16 cellular contexts compared by ENCODE assay signal in genomic region chr22:31739795-31740201, GRCh38. TPM values are rescaled to one million over a fixed set of nuclear protein-coding genes. Genes with fewer than 3 reads are reported as not detected.
DNase-seq lines count a peak whose midpoint lies in the region; ATAC-seq and TF ChIP-seq lines count a peak whose summit lies in the region.
"Had no signal": no experiment of that assay in that cellular context is flagged by ENCODE, and none has a peak within 500 bp of the region (broad histone marks: within the 10 kb centered on the region; RNA-seq: fewer than 3 reads in every experiment).

No MANE protein-coding gene starts in this region.

- H4K20me1 ChIP-seq in neural progenitor cell (ENCODE audit: low read depth) = peaks cover 95% of the 10 kb centered on the region

- no peak overlapping the region for H3K4me3 Mint-ChIP-seq in CD4-positive, CD25-positive, alpha-beta regulatory T cell
- no peak overlapping the region for H3K4me3 Mint-ChIP-seq in neural progenitor cell
- H3K4me3 Mint-ChIP-seq in WTC11 = no peak overlapping the region
- H3K4me3 Mint-ChIP-seq: activated B cell treated with CpG ODN at 0.5 μM for 24 hours; activated CD8-positive, alpha-beta memory T cell treated with anti-CD3 and anti-CD28 coated beads, Interleukin-2, amount 10 ng/mL, durations not matched to agents 7 days and 5 days; neural crest cell had no signal

- H3K4me3 ChIP-seq in CD4-positive, CD25-positive, alpha-beta regulatory T cell (ENCODE audit: low read depth, low read length) = no peak overlapping the region
- H3K4me3 ChIP-seq in gastroesophageal sphincter (no peak overlapping the region), neural progenitor cell (no peak overlapping the region), vagina (no peak overlapping the region)
- H3K4me3 ChIP-seq: sigmoid colon had no signal

- peak overlapping the region; percentile 42 for H3K9ac ChIP-seq in neural progenitor cell

- POLR2A ChIA-PET in WTC11 (lab: Charles Lee) = no interaction called here

- intact Hi-C loops in vagina (cut with DNase I) = no loop called here

- CTCF ChIA-PET in WTC11 (lab: Charles Lee) = interaction anchor here (1.3 kb wide), 1 partner anchor 74 kb away, joined by 4 read pairs; no protein-coding TSS in a partner anchor

- H3F3A ChIP-seq in neural progenitor cell (ENCODE audit: low read depth) = peaks cover 10% of the 10 kb centered on the region

- WGBS in gastroesophageal sphincter (ENCODE audit: low coverage in 1 of 2), 2 donors = 24 to 60% methylated on average over 2 of the region's 2 CpGs

- ATAC-seq in CD4-positive, CD25-positive, alpha-beta regulatory T cell (ENCODE audit: low read depth in 2 of 2) = no peak
- ATAC-seq in gastroesophageal sphincter (peak; percentile 53), WTC11 (no peak)
- ATAC-seq: activated CD8-positive, alpha-beta memory T cell treated with anti-CD3 and anti-CD28 coated beads, Interleukin-2, amount 10 ng/mL, durations not matched to agents 7 days and 5 days had no signal

- no peaks in the 10 kb centered on the region for H3K9me3 ChIP-seq in CD4-positive, CD25-positive, alpha-beta regulatory T cell (ENCODE audit: control insufficient read depth in 2 of 2, low read length in 2 of 2)
- H3K9me3 ChIP-seq in gastroesophageal sphincter (no peaks in the 10 kb centered on the region), neural progenitor cell (ENCODE audit: low read depth) (no peaks in the 10 kb centered on the region), vagina (no peaks in the 10 kb centered on the region)
- H3K9me3 ChIP-seq: sigmoid colon had no signal

- H3K27me3 Mint-ChIP-seq in CD4-positive, CD25-positive, alpha-beta regulatory T cell = no peaks in the 10 kb centered on the region
- H3K27me3 Mint-ChIP-seq in neural progenitor cell (ENCODE audit: insufficient read depth, low read depth) (no peaks in the 10 kb centered on the region), WTC11 (ENCODE audit: low read depth) (no peaks in the 10 kb centered on the region)
- H3K27me3 Mint-ChIP-seq: activated B cell treated with CpG ODN at 0.5 μM for 24 hours; activated CD8-positive, alpha-beta memory T cell treated with anti-CD3 and anti-CD28 coated beads, Interleukin-2, amount 10 ng/mL, durations not matched to agents 7 days and 5 days had no signal

- H3K79me2 ChIP-seq in neural progenitor cell (ENCODE audit: low read depth) = peaks cover 100% of the 10 kb centered on the region

- H3K36me3 Mint-ChIP-seq in CD4-positive, CD25-positive, alpha-beta regulatory T cell = peaks cover 27% of the 10 kb centered on the region
- H3K36me3 Mint-ChIP-seq in neural progenitor cell (peaks cover 21% of the 10 kb centered on the region), WTC11 (peaks cover 39% of the 10 kb centered on the region)

- TF ChIP-seq POLR2A in gastroesophageal sphincter (IDR thresholded peaks at IDR 0.05) (no peak), vagina (IDR thresholded peaks at IDR 0.05) (no peak)

- DNase-seq in CD4-positive, CD25-positive, alpha-beta regulatory T cell = no peak
- DNase-seq in NCI-H2029 treated with DMSO at 0.1 percent for 48 hours (lab: John Stamatoyannopoulos, UW) (peak; percentile 27), neural progenitor cell (ENCODE audit: low spot score) (no peak), WTC11 (ENCODE audit: low spot score) (no peak), vagina (ENCODE audit: extremely low spot score in 2 of 2) (no peak)
- no peak for DNase-seq in activated CD8-positive, alpha-beta memory T cell treated with anti-CD3 and anti-CD28 coated beads, Interleukin-2, amount 50 U/mL, for 48 hours
- DNase-seq: activated B cell treated with CpG ODN at 0.5 μM for 24 hours; activated CD8-positive, alpha-beta memory T cell treated with anti-CD3 and anti-CD28 coated beads, Interleukin-2, amount 10 ng/mL, durations not matched to agents 7 days and 5 days; activated naive CD4-positive, alpha-beta T cell; HCEC 1CT; mesendoderm; SHP77; sigmoid colon; stimulated activated CD4-positive, alpha-beta T cell treated with anti-CD3 and anti-CD28 coated beads, Interleukin-1b, Interleukin-23, amount 100 ng/mL, for 48 hours had no signal

- H3K27me3 ChIP-seq in CD4-positive, CD25-positive, alpha-beta regulatory T cell (ENCODE audit: control insufficient read depth, insufficient read depth, low read length) = no peaks in the 10 kb centered on the region
- no peaks in the 10 kb centered on the region for H3K27me3 ChIP-seq in gastroesophageal sphincter
- no peaks in the 10 kb centered on the region for H3K27me3 ChIP-seq in neural progenitor cell
- H3K27me3 ChIP-seq in vagina = no peaks in the 10 kb centered on the region
- H3K27me3 ChIP-seq: sigmoid colon had no signal

- TF ChIP-seq EP300 in gastroesophageal sphincter (IDR thresholded peaks at IDR 0.05) = no peak

- no peak overlapping the region for H3K27ac ChIP-seq in CD4-positive, CD25-positive, alpha-beta regulatory T cell (ENCODE audit: insufficient read depth, low read length, poor library complexity, severe bottlenecking)
- H3K27ac ChIP-seq in gastroesophageal sphincter (peak overlapping the region in 3 of 4 donors; percentile 23 to 43 (median 41)), neural progenitor cell (peak overlapping the region; percentile 38), vagina (no peak overlapping the region)
- H3K27ac ChIP-seq: sigmoid colon had no signal

- no peak overlapping the region for H3K4me2 ChIP-seq in neural progenitor cell

- no peak overlapping the region for H2AFZ ChIP-seq in neural progenitor cell (replicated peaks)

- H3K36me3 ChIP-seq in CD4-positive, CD25-positive, alpha-beta regulatory T cell (ENCODE audit: control insufficient read depth, insufficient read depth, low read length) = peaks cover 25% of the 10 kb centered on the region
- H3K36me3 ChIP-seq in gastroesophageal sphincter = peaks cover 0 to 42% of the 10 kb centered on the region in 2 donors
- no peaks in the 10 kb centered on the region for H3K36me3 ChIP-seq in neural progenitor cell
- H3K36me3 ChIP-seq in vagina = peaks cover 0 to 5% of the 10 kb centered on the region in 2 donors

- peaks cover 26 to 67% (median 43%) of the 10 kb centered on the region in 4 donors for H3K4me1 Mint-ChIP-seq in CD4-positive, CD25-positive, alpha-beta regulatory T cell
- H3K4me1 Mint-ChIP-seq in neural progenitor cell = peaks cover 4% of the 10 kb centered on the region
- H3K4me1 Mint-ChIP-seq in WTC11 = no peaks in the 10 kb centered on the region

- H3K9me3 Mint-ChIP-seq in CD4-positive, CD25-positive, alpha-beta regulatory T cell = no peaks in the 10 kb centered on the region
- H3K9me3 Mint-ChIP-seq in neural progenitor cell = no peaks in the 10 kb centered on the region
- no peaks in the 10 kb centered on the region for H3K9me3 Mint-ChIP-seq in WTC11
- H3K9me3 Mint-ChIP-seq: activated B cell treated with CpG ODN at 0.5 μM for 24 hours, neural crest cell had no signal

- H3K4me1 ChIP-seq in CD4-positive, CD25-positive, alpha-beta regulatory T cell (ENCODE audit: control insufficient read depth, insufficient read depth, low read length, poor library complexity, severe bottlenecking) = peaks cover 11% of the 10 kb centered on the region
- peaks cover 0 to 32% (median 7%) of the 10 kb centered on the region in 3 donors for H3K4me1 ChIP-seq in gastroesophageal sphincter
- H3K4me1 ChIP-seq in neural progenitor cell = no peaks in the 10 kb centered on the region
- peaks cover 8% of the 10 kb centered on the region for H3K4me1 ChIP-seq in vagina

- peak overlapping the region in 2 of 3 donors; percentile 43 to 91 for H3K27ac Mint-ChIP-seq in CD4-positive, CD25-positive, alpha-beta regulatory T cell
- H3K27ac Mint-ChIP-seq in neural progenitor cell (no peak overlapping the region), WTC11 (no peak overlapping the region; the same call in 1 of the 2 replicates)
- H3K27ac Mint-ChIP-seq: activated B cell treated with CpG ODN at 0.5 μM for 24 hours; activated CD8-positive, alpha-beta memory T cell treated with anti-CD3 and anti-CD28 coated beads, Interleukin-2, amount 10 ng/mL, durations not matched to agents 7 days and 5 days had no signal

- no peak for TF ChIP-seq CTCF in gastroesophageal sphincter (IDR thresholded peaks at IDR 0.05)
- TF ChIP-seq CTCF in neural progenitor cell (IDR thresholded peaks at IDR 0.05) = no peak
- TF ChIP-seq CTCF in WTC11 (IDR thresholded peaks at IDR 0.05) = no peak
- TF ChIP-seq CTCF in vagina (IDR thresholded peaks at IDR 0.05) = no peak

TF ChIP-seq in WTC11, 78 proteins besides CTCF, POLR2A, EP300 and RAD21 (continues in another document):
- TF ChIP-seq, protein P1, sequence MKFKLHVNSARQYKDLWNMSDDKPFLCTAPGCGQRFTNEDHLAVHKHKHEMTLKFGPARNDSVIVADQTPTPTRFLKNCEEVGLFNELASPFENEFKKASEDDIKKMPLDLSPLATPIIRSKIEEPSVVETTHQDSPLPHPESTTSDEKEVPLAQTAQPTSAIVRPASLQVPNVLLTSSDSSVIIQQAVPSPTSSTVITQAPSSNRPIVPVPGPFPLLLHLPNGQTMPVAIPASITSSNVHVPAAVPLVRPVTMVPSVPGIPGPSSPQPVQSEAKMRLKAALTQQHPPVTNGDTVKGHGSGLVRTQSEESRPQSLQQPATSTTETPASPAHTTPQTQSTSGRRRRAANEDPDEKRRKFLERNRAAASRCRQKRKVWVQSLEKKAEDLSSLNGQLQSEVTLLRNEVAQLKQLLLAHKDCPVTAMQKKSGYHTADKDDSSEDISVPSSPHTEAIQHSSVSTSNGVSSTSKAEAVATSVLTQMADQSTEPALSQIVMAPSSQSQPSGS (CRISPR knock-in tag; IDR thresholded peaks at IDR 0.05; ENCODE audit: borderline replicate concordance, low read depth) = no peak
- TF ChIP-seq ZNF671 (CRISPR knock-in tag; IDR thresholded peaks at IDR 0.05) = no peak
- no peak for TF ChIP-seq ZNF138 (CRISPR knock-in tag; conservative IDR thresholded peaks at IDR 0.05)

RNA-seq across cellular contexts. Expression of gene PRR14L, which starts 10.1 kb away (rescaled TPM):
- total RNA-seq in CD4-positive, CD25-positive, alpha-beta regulatory T cell = 48.1 TPM
- 10 to 100 TPM; 12.0 to 34.2 (median 21.0) TPM for polyA plus RNA-seq in CD4-positive, CD25-positive, alpha-beta regulatory T cell
- total RNA-seq in gastroesophageal sphincter = 10 to 100 TPM; 16.0 to 24.5 (median 19.0) TPM
- 60.1 and 74.2 TPM in 2 replicates for total RNA-seq in neural progenitor cell (ENCODE audit: low replicate concordance)
- total RNA-seq in WTC11 (2021) = 84.7 to 90.1 TPM (median 89.3 TPM) in 3 replicates
- total RNA-seq in vagina = 37.3 TPM

RNA-seq across cellular contexts. Expression of gene DEPDC5, which starts 14.0 kb away (rescaled TPM):
- 57.6 TPM for total RNA-seq in CD4-positive, CD25-positive, alpha-beta regulatory T cell
- polyA plus RNA-seq in CD4-positive, CD25-positive, alpha-beta regulatory T cell = 10 to 100 TPM in 1 of 4 donors, 1 to 10 TPM in 3; 4.1 to 14.5 (median 9.0) TPM
- total RNA-seq in gastroesophageal sphincter (10 to 100 TPM; 10.5 to 27.9 (median 16.0) TPM), neural progenitor cell (ENCODE audit: low replicate concordance) (18.3 and 37.1 TPM in 2 replicates), WTC11 (2021) (26.4 to 40.5 TPM (median 33.4 TPM) in 3 replicates), vagina (28.7 TPM)

Comparison
In these comparisons a context has a peak if more than half of its experiments do, and no peak if none do; other contexts are left out.
1. H3K27ac ChIP-seq: peak in gastroesophageal sphincter (3 of 4) and neural progenitor cell (single experiment); none in CD4-positive, CD25-positive, alpha-beta regulatory T cell (single experiment) and vagina (single experiment).
2. H3K27ac Mint-ChIP-seq: peak in CD4-positive, CD25-positive, alpha-beta regulatory T cell (2 of 3); none in neural progenitor cell (single experiment) and WTC11 (single experiment).